In the genomic region with DNA sequence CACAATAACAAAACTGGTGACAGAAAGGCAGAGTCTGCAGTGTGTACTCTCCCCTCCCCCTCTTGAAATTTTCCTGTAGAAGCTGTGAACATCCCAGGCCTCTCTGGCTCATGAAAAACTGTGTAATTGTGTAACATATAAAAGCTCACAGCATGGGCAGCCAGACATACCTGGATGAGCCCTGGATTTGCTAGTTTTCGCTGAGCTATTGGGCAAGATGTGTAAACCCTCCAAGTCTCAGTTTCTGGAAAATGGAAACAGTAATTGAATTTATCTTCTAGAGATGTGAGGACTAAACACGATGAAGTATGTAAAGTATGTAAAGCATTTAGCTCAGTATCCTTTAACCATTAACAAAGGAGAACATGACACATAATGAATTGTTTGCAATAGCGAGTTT, we compare ENCODE assay signal across 1 cellular context.
TF ChIP-seq lines count a peak whose summit lies in the region.

No MANE protein-coding gene starts in this region.

TF ChIP-seq in HepG2, 621 proteins besides CTCF, POLR2A, EP300 and RAD21 (continued from another document):
- TF ChIP-seq CEBPG (CRISPR knock-in tag; IDR thresholded peaks at IDR 0.05) (0 out of 2 replicates have a peak, but pooled peaks have one; percentile 12), ELF4 (CRISPR knock-in tag; IDR thresholded peaks at IDR 0.05; ENCODE audit: borderline replicate concordance) (no peak), HMG20A (CRISPR knock-in tag; IDR thresholded peaks at IDR 0.05; ENCODE audit: borderline replicate concordance) (no peak), NCOA5 (CRISPR knock-in tag; IDR thresholded peaks at IDR 0.05) (no peak), FIP1L1 (IDR thresholded peaks at IDR 0.05; ENCODE audit: borderline replicate concordance, insufficient read depth, low read depth, low read length) (no peak), FOXA1 (IDR thresholded peaks at IDR 0.05) (no peak), FOXA1 (CRISPR knock-in tag; IDR thresholded peaks at IDR 0.05) (0 out of 2 replicates have a peak, but pooled peaks have one; percentile 10), ZFP90 (CRISPR knock-in tag; IDR thresholded peaks at IDR 0.05; ENCODE audit: borderline replicate concordance) (no peak), AGO2 (optimal IDR thresholded peaks at IDR 0.05; ENCODE audit: low read depth, low read length) (no peak), SOX13 (IDR thresholded peaks at IDR 0.05) (no peak), SOX13 (CRISPR knock-in tag; conservative IDR thresholded peaks at IDR 0.05 in 1 of 2, IDR thresholded peaks at IDR 0.05 in 1 of 2) (peak in 1 of 2 experiments; percentile 28; a peak in 1 of 4 replicates), ZBTB7A (CRISPR knock-in tag; IDR thresholded peaks at IDR 0.05) (no peak), HOXA7 (CRISPR knock-in tag; IDR thresholded peaks at IDR 0.05) (no peak), ZSCAN31 (CRISPR knock-in tag; IDR thresholded peaks at IDR 0.05; ENCODE audit: low read depth) (no peak), NR2C2 (CRISPR knock-in tag; IDR thresholded peaks at IDR 0.05; ENCODE audit: borderline replicate concordance) (no peak), ZSCAN22 (CRISPR knock-in tag; IDR thresholded peaks at IDR 0.05) (no peak), PAF1 (CRISPR knock-in tag; IDR thresholded peaks at IDR 0.05) (no peak), ZNF563 (CRISPR knock-in tag; IDR thresholded peaks at IDR 0.05) (no peak), ASH2L (IDR thresholded peaks at IDR 0.05; ENCODE audit: insufficient read length, low read depth, low read length) (peak; percentile 54), ELF3 (CRISPR knock-in tag; IDR thresholded peaks at IDR 0.05) (no peak), NR3C1 (CRISPR knock-in tag; IDR thresholded peaks at IDR 0.05) (no peak), STAG1 (CRISPR knock-in tag; IDR thresholded peaks at IDR 0.05) (no peak), ZSCAN21 (CRISPR knock-in tag; IDR thresholded peaks at IDR 0.05; ENCODE audit: borderline replicate concordance) (no peak)
- TF ChIP-seq, protein P1, sequence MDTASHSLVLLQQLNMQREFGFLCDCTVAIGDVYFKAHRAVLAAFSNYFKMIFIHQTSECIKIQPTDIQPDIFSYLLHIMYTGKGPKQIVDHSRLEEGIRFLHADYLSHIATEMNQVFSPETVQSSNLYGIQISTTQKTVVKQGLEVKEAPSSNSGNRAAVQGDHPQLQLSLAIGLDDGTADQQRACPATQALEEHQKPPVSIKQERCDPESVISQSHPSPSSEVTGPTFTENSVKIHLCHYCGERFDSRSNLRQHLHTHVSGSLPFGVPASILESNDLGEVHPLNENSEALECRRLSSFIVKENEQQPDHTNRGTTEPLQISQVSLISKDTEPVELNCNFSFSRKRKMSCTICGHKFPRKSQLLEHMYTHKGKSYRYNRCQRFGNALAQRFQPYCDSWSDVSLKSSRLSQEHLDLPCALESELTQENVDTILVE (CRISPR knock-in tag; IDR thresholded peaks at IDR 0.05), result no peak
- TF ChIP-seq, protein P2, sequence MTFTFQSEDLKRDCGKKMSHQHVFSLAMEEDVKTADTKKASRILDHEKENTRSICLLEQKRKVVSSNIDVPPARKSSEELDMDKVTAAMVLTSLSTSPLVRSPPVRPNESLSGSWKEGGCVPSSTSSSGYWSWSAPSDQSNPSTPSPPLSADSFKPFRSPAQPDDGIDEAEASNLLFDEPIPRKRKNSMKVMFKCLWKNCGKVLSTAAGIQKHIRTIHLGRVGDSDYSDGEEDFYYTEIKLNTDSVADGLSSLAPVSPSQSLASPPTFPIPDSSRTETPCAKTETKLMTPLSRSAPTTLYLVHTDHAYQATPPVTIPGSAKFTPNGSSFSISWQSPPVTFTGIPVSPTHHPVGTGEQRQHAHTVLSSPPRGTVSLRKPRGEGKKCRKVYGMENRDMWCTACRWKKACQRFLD (CRISPR knock-in tag; IDR thresholded peaks at IDR 0.05; ENCODE audit: borderline replicate concordance), result no peak
- TF ChIP-seq, protein P3, sequence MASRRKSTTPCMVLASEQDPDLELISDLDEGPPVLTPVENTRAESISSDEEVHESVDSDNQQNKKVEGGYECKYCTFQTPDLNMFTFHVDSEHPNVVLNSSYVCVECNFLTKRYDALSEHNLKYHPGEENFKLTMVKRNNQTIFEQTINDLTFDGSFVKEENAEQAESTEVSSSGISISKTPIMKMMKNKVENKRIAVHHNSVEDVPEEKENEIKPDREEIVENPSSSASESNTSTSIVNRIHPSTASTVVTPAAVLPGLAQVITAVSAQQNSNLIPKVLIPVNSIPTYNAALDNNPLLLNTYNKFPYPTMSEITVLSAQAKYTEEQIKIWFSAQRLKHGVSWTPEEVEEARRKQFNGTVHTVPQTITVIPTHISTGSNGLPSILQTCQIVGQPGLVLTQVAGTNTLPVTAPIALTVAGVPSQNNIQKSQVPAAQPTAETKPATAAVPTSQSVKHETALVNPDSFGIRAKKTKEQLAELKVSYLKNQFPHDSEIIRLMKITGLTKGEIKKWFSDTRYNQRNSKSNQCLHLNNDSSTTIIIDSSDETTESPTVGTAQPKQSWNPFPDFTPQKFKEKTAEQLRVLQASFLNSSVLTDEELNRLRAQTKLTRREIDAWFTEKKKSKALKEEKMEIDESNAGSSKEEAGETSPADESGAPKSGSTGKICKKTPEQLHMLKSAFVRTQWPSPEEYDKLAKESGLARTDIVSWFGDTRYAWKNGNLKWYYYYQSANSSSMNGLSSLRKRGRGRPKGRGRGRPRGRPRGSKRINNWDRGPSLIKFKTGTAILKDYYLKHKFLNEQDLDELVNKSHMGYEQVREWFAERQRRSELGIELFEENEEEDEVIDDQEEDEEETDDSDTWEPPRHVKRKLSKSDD (CRISPR knock-in tag; IDR thresholded peaks at IDR 0.05; ENCODE audit: low read depth), result no peak
TF ChIP-seq in HepG2: peak in this region for 12.
